In genomic region chr6:3516094-3516493, GRCh38 we compare ENCODE assay signal across 27 cellular contexts. TPM values are rescaled to one million over a fixed set of nuclear protein-coding genes. Genes with fewer than 3 reads are reported as not detected.
DNase-seq lines count a peak whose midpoint lies in the region; ATAC-seq and TF ChIP-seq lines count a peak whose summit lies in the region.
"Had no signal": no experiment of that assay in that cellular context is flagged by ENCODE, and none has a peak within 500 bp of the region (broad histone marks: within the 10 kb centered on the region; RNA-seq: fewer than 3 reads in every experiment).

No MANE protein-coding gene starts in this region.

- no peak for TF ChIP-seq CTCF in fibroblast of mammary gland (conservative IDR thresholded peaks at IDR 0.05; ENCODE audit: control insufficient read depth, insufficient read depth, low read depth, low read length)
- no peak for TF ChIP-seq CTCF in gastroesophageal sphincter (IDR thresholded peaks at IDR 0.05)

- TF ChIP-seq POLR2A in gastroesophageal sphincter (IDR thresholded peaks at IDR 0.05), result no peak

- peaks cover 0 to 5% (median 0%) of the 10 kb centered on the region in 3 donors for H3K9me3 ChIP-seq in gastroesophageal sphincter
- H3K9me3 ChIP-seq: ovary had no signal

- WGBS in gastroesophageal sphincter (ENCODE audit: low coverage in 1 of 2), 2 donors, result 70 to 74% methylated on average over 3 to 4 of the region's 5 CpGs

- no peak for TF ChIP-seq EP300 in gastroesophageal sphincter (IDR thresholded peaks at IDR 0.05)

- peak; percentile 44 for DNase-seq in AG08395 (ENCODE audit: low spot score)
- DNase-seq in EL, result peak; percentile 24
- DNase-seq in NCI-H69 (lab: John Stamatoyannopoulos, UW), result peak; percentile 83
- DNase-seq in fibroblast of mammary gland (ENCODE audit: low read depth), result peak; percentile 60
- DNase-seq in stimulated activated naive CD4-positive, alpha-beta T cell treated with Interleukin-2 at 50 U/mL for 16 hours (lab: John Stamatoyannopoulos, UW), result no peak
- DNase-seq: activated CD8-positive, alpha-beta memory T cell treated with anti-CD3 and anti-CD28 coated beads for 24 hours; activated naive CD4-positive, alpha-beta T cell; activated T-cell treated with anti-CD3 and anti-CD28 coated beads, Interleukin-2, amount 50 U/mL, for 24 hours; amniotic stem cell; CD4-positive, alpha-beta memory T cell; dermis blood vessel endothelial cell; DMS79; heart left ventricle; KBM-7; midbrain; NCI-H2029 treated with DMSO at 0.1 percent for 48 hours; NCI-H446 treated with DMSO at 0.1 percent for 48 hours; ovary; SHP77; stimulated activated naive CD8-positive, alpha-beta T cell treated with anti-CD3 and anti-CD28 coated beads, Interleukin-15, amount 100 ng/mL, for 72 hours had no signal

- no peaks in the 10 kb centered on the region for H3K36me3 ChIP-seq in gastroesophageal sphincter
- H3K36me3 ChIP-seq: heart left ventricle, ovary, right atrium auricular region, tibial nerve had no signal

- H3K4me3 ChIP-seq in fibroblast of mammary gland (ENCODE audit: control insufficient read depth, low read depth, low read length) (no peak overlapping the region), gastroesophageal sphincter (no peak overlapping the region)
- H3K4me3 ChIP-seq: heart left ventricle, ovary, right atrium auricular region, tibial nerve had no signal

- H3K27me3 ChIP-seq in gastroesophageal sphincter, result peaks cover 11% of the 10 kb centered on the region
- H3K27me3 ChIP-seq: ovary, right atrium auricular region had no signal

- ATAC-seq in SK-N-SH treated with all-trans-retinoic acid at 6 μM for 48 hours (no peak), GM18909 (IDR thresholded peaks at IDR 0.05; ENCODE audit: poor library complexity, unreplicated experiment) (no peak), gastroesophageal sphincter (no peak)
- ATAC-seq: heart left ventricle; left lobe of liver; natural killer cell treated with Interleukin-12 subunit alpha and Interleukin-12 subunit beta and Interleukin-15 and Interleukin-18, amount 100 ng/mL, for 72 hours; stimulated activated naive CD8-positive, alpha-beta T cell treated with anti-CD3 and anti-CD28 coated beads, Interleukin-15, amount 100 ng/mL, for 72 hours had no signal

- H3K4me1 ChIP-seq in gastroesophageal sphincter, result no peaks in the 10 kb centered on the region
- H3K4me1 ChIP-seq: right atrium auricular region had no signal

- no peak overlapping the region for H3K27ac ChIP-seq in gastroesophageal sphincter
- H3K27ac ChIP-seq: heart left ventricle, ovary, right atrium auricular region, tibial nerve had no signal

TF ChIP-seq in SK-N-SH treated with all-trans-retinoic acid at 6 μM for 48 hours, 23 proteins besides CTCF, POLR2A, EP300 and RAD21:
- TF ChIP-seq ZFP30 (CRISPR knock-in tag; IDR thresholded peaks at IDR 0.05) (no peak), TSHZ2 (CRISPR knock-in tag; IDR thresholded peaks at IDR 0.05) (no peak), RARB (CRISPR knock-in tag; IDR thresholded peaks at IDR 0.05) (no peak), ZC3H10 (CRISPR knock-in tag; IDR thresholded peaks at IDR 0.05) (no peak), ZNF70 (CRISPR knock-in tag; IDR thresholded peaks at IDR 0.05) (no peak), POU6F1 (CRISPR knock-in tag; IDR thresholded peaks at IDR 0.05; ENCODE audit: borderline replicate concordance, low read depth) (no peak), TOX (CRISPR knock-in tag; IDR thresholded peaks at IDR 0.05; ENCODE audit: borderline replicate concordance) (no peak), CSDC2 (CRISPR knock-in tag; IDR thresholded peaks at IDR 0.05) (no peak), BACH2 (CRISPR knock-in tag; IDR thresholded peaks at IDR 0.05; ENCODE audit: borderline replicate concordance) (no peak)

RNA-seq across cellular contexts. Expression of gene SLC22A23, which starts 59.2 kb away (rescaled TPM):
- total RNA-seq in gastroesophageal sphincter, result 10 to 100 TPM in 1 of 4 donors, 1 to 10 TPM in 3; 6.2 to 10.8 (median 7.8) TPM
